1 cellular context compared by ENCODE assay signal in genomic region chr1:235504494-235505222, GRCh38.
A peak's percentile ranks its signal among the peaks of the same experiment; 100 is the strongest.
TF ChIP-seq lines count a peak whose summit lies in the region.

No MANE protein-coding gene starts in this region.

TF ChIP-seq in HEK293, 187 proteins besides CTCF, POLR2A, EP300 and RAD21 (continued from another document and continues in another):
- no peak; the same call in 1 of the 2 replicates for TF ChIP-seq REST (tag by site-specific recombination; IDR thresholded peaks at IDR 0.05)
- TF ChIP-seq KLF17 (tag by site-specific recombination; IDR thresholded peaks at IDR 0.05), result peak; percentile 94
- peak; percentile 100 for TF ChIP-seq ZNF600 (tag by site-specific recombination; IDR thresholded peaks at IDR 0.05)
- peak; percentile 100 for TF ChIP-seq ZFHX2 (tag by site-specific recombination; conservative IDR thresholded peaks at IDR 0.05)
- TF ChIP-seq EGR2 (tag by site-specific recombination; IDR thresholded peaks at IDR 0.05; ENCODE audit: low read depth), result peak; percentile 100
- peak; percentile 87 for TF ChIP-seq MZF1 (tag by site-specific recombination; IDR thresholded peaks at IDR 0.05; ENCODE audit: borderline replicate concordance)
- TF ChIP-seq ZNF248 (tag by site-specific recombination; IDR thresholded peaks at IDR 0.05), result no peak
- peak; percentile 32 for TF ChIP-seq KLF10 (tag by site-specific recombination; IDR thresholded peaks at IDR 0.05)
- TF ChIP-seq OSR2 (tag by site-specific recombination; IDR thresholded peaks at IDR 0.05), result peak; percentile 52
- no peak for TF ChIP-seq ZNF132 (tag by site-specific recombination; IDR thresholded peaks at IDR 0.05; ENCODE audit: borderline replicate concordance)
- peak; percentile 90 for TF ChIP-seq ZXDB (tag by site-specific recombination; IDR thresholded peaks at IDR 0.05)
- TF ChIP-seq ZNF391 (tag by site-specific recombination; IDR thresholded peaks at IDR 0.05; ENCODE audit: borderline replicate concordance, low read depth), result peak; percentile 57; the same call in 1 of the 2 replicates
- peak; percentile 86 for TF ChIP-seq ZNF10 (tag by site-specific recombination; IDR thresholded peaks at IDR 0.05)
- peak; percentile 87 for TF ChIP-seq ZNF580 (tag by site-specific recombination; IDR thresholded peaks at IDR 0.05)
- peak; percentile 73 for TF ChIP-seq ZIC2 (tag by site-specific recombination; IDR thresholded peaks at IDR 0.05)
- TF ChIP-seq PRDM4 (tag by site-specific recombination; IDR thresholded peaks at IDR 0.05), result 0 out of 2 replicates have a peak, but pooled peaks have one; percentile 53
- peak; percentile 59; the same call in 1 of the 2 replicates for TF ChIP-seq ZSCAN18 (tag by site-specific recombination; IDR thresholded peaks at IDR 0.05)
- peak; percentile 94 for TF ChIP-seq ZNF24 (tag by site-specific recombination; IDR thresholded peaks at IDR 0.05)
- TF ChIP-seq ZSCAN4 (tag by site-specific recombination; IDR thresholded peaks at IDR 0.05), result no peak; the same call in 1 of the 2 replicates
- TF ChIP-seq ZNF133 (tag by site-specific recombination; IDR thresholded peaks at IDR 0.05), result no peak; the same call in 1 of the 2 replicates
- TF ChIP-seq ZNF449 (tag by site-specific recombination; IDR thresholded peaks at IDR 0.05), result peak; percentile 40
- TF ChIP-seq ZNF341 (tag by site-specific recombination; IDR thresholded peaks at IDR 0.05; ENCODE audit: low read depth), result peak; percentile 47
- peak; percentile 85; the same call in 1 of the 2 replicates for TF ChIP-seq GLI4 (tag by site-specific recombination; IDR thresholded peaks at IDR 0.05)
- TF ChIP-seq YY2 (tag by site-specific recombination; IDR thresholded peaks at IDR 0.05), result no peak
- TF ChIP-seq SP7 (tag by site-specific recombination; IDR thresholded peaks at IDR 0.05), result peak; percentile 95
- TF ChIP-seq ZNF571 (tag by site-specific recombination; IDR thresholded peaks at IDR 0.05), result no peak
- TF ChIP-seq ZNF555 (tag by site-specific recombination; conservative IDR thresholded peaks at IDR 0.05), result no peak
- peak; percentile 85; the same call in 1 of the 2 replicates for TF ChIP-seq ZSCAN5A (tag by site-specific recombination; IDR thresholded peaks at IDR 0.05)
- peak; percentile 72; the same call in 1 of the 2 replicates for TF ChIP-seq ZBTB1 (tag by site-specific recombination; IDR thresholded peaks at IDR 0.05)
- peak; percentile 88 for TF ChIP-seq ZBTB10 (tag by site-specific recombination; IDR thresholded peaks at IDR 0.05)
- TF ChIP-seq ZNF398 (tag by site-specific recombination; IDR thresholded peaks at IDR 0.05), result peak; percentile 99
- TF ChIP-seq INSM2 (tag by site-specific recombination; IDR thresholded peaks at IDR 0.05), result peak; percentile 68
- peak; percentile 80 for TF ChIP-seq TRIM28 (IDR thresholded peaks at IDR 0.05; ENCODE audit: borderline replicate concordance, low read length)
- peak; percentile 94 for TF ChIP-seq ZNF660 (tag by site-specific recombination; IDR thresholded peaks at IDR 0.05)
